In genomic region chr6:156169361-156169760, GRCh38 we compare ENCODE assay signal across 20 cellular contexts.
DNase-seq lines count a peak whose midpoint lies in the region; ATAC-seq, FAIRE-seq and TF ChIP-seq lines count a peak whose summit lies in the region.
"Had no signal": no experiment of that assay in that cellular context is flagged by ENCODE, and none has a peak within 500 bp of the region (broad histone marks: within the 10 kb centered on the region; RNA-seq: fewer than 3 reads in every experiment).

No MANE protein-coding gene starts in this region.

- H3K36me3 Mint-ChIP-seq in CD4-positive, alpha-beta T cell (ENCODE audit: low read depth) = no peaks in the 10 kb centered on the region
- H3K36me3 Mint-ChIP-seq: CD14-positive monocyte; CD8-positive, alpha-beta T cell; IgD-negative memory B cell had no signal

- FAIRE-seq in endothelial cell of umbilical vein (lab: Jason Lieb, UNC) = no peak
- FAIRE-seq: GM12891, GM18507, H54, HepG2 had no signal

- H3K4me3 Mint-ChIP-seq in CD4-positive, alpha-beta T cell = peak overlapping the region; percentile 47
- H3K4me3 Mint-ChIP-seq: CD14-positive monocyte; CD8-positive, alpha-beta T cell; GM23338; IgD-negative memory B cell had no signal

- no peaks in the 10 kb centered on the region for H3K27me3 Mint-ChIP-seq in CD4-positive, alpha-beta T cell
- H3K27me3 Mint-ChIP-seq: IgD-negative memory B cell had no signal

- H3K27me3 ChIP-seq in CD4-positive, alpha-beta T cell (ENCODE audit: control insufficient read depth, insufficient read depth, low read length) = no peaks in the 10 kb centered on the region
- H3K27me3 ChIP-seq in endothelial cell of umbilical vein (ENCODE audit: control insufficient read depth in 2 of 2, insufficient read depth in 2 of 2, low read length in 2 of 2) (no peaks in the 10 kb centered on the region), osteoblast (ENCODE audit: insufficient read depth, low read length) (no peaks in the 10 kb centered on the region)
- H3K27me3 ChIP-seq: BLaER1 had no signal

- H3K9me1 ChIP-seq in endothelial cell of umbilical vein (replicated peaks; ENCODE audit: control insufficient read depth, extremely low read depth, insufficient read depth, low read length) = no peaks in the 10 kb centered on the region

- H3K9me3 Mint-ChIP-seq in CD4-positive, alpha-beta T cell = no peaks in the 10 kb centered on the region
- H3K9me3 Mint-ChIP-seq: CD8-positive, alpha-beta T cell had no signal

- no peaks in the 10 kb centered on the region for H3K36me3 ChIP-seq in endothelial cell of umbilical vein (ENCODE audit: control insufficient read depth in 2 of 2, extremely low read depth in 1 of 2, insufficient read depth in 2 of 2, low read length in 2 of 2)
- H3K36me3 ChIP-seq in osteoblast (ENCODE audit: insufficient read depth, low read length) = no peaks in the 10 kb centered on the region
- H3K36me3 ChIP-seq: BLaER1 had no signal

- no peak overlapping the region for H3K9ac ChIP-seq in endothelial cell of umbilical vein (replicated peaks; ENCODE audit: extremely low read depth, insufficient read depth, low read length)
- H3K9ac ChIP-seq: BLaER1 had no signal

- no TSS peak for BruUV-seq in endothelial cell of umbilical vein (replicated peaks; lab: Mats Ljungman, UMichigan)

- H3K27ac ChIP-seq in CD4-positive, alpha-beta T cell (ENCODE audit: low read depth, low read length) = no peak overlapping the region
- no peak overlapping the region for H3K27ac ChIP-seq in endothelial cell of umbilical vein (ENCODE audit: insufficient read depth, low read depth, low read length)
- no peak overlapping the region for H3K27ac ChIP-seq in osteoblast (ENCODE audit: low read depth, low read length)
- H3K27ac ChIP-seq: BLaER1 had no signal

- DNase-seq in CD4-positive, alpha-beta T cell = no peak
- peak; percentile 28 for DNase-seq in M059J (ENCODE audit: low read depth)
- peak; percentile 69 for DNase-seq in endothelial cell of umbilical vein (ENCODE audit: low read depth, low spot score)
- DNase-seq in osteoblast (ENCODE audit: insufficient read length, low spot score, missing footprints) = peak; percentile 17
- DNase-seq in NCI-H128 (lab: John Stamatoyannopoulos, UW; ENCODE audit: unreplicated experiment) = no peak
- DNase-seq: 8988T; Calu3; CD8-positive, alpha-beta T cell; DMS79 treated with DMSO at 0.1 percent for 48 hours; EL had no signal

- H2AFZ ChIP-seq in endothelial cell of umbilical vein (ENCODE audit: low read depth, low read length) = no peak overlapping the region
- H2AFZ ChIP-seq in osteoblast (ENCODE audit: low read length) = no peak overlapping the region

- dilution Hi-C loops in endothelial cell of umbilical vein (cut with MboI; ENCODE audit: extremely low pct_ligation_motif_present, low sequenced_read_pairs) = no loop called here

- H3K9me3 ChIP-seq in CD4-positive, alpha-beta T cell (ENCODE audit: control insufficient read depth, low read length) = no peaks in the 10 kb centered on the region
- H3K9me3 ChIP-seq in endothelial cell of umbilical vein (replicated peaks; ENCODE audit: control insufficient read depth, insufficient read depth, low read length) (no peaks in the 10 kb centered on the region), osteoblast (ENCODE audit: low read depth, low read length) (no peaks in the 10 kb centered on the region)
- H3K9me3 ChIP-seq: BLaER1 had no signal

- H3K4me1 ChIP-seq in endothelial cell of umbilical vein (ENCODE audit: control insufficient read depth, extremely low read depth, insufficient read depth, low read length) = peaks cover 17% of the 10 kb centered on the region
- no peaks in the 10 kb centered on the region for H3K4me1 ChIP-seq in osteoblast (ENCODE audit: insufficient read depth, low read length)

- H3K4me1 Mint-ChIP-seq in CD4-positive, alpha-beta T cell (ENCODE audit: low read depth) = peaks cover 40% of the 10 kb centered on the region

- H3K4me3 ChIP-seq in endothelial cell of umbilical vein (replicated peaks in 1 of 3; ENCODE audit: insufficient read depth in 1 of 3, low read depth in 1 of 3, low read length in 3 of 3) (no peak overlapping the region), osteoblast (ENCODE audit: insufficient read depth, low read length) (no peak overlapping the region)
- H3K4me3 ChIP-seq: BLaER1, GM23338 had no signal

- H3K79me2 ChIP-seq in endothelial cell of umbilical vein (ENCODE audit: control insufficient read depth, insufficient read depth, low read length) = no peaks in the 10 kb centered on the region
- no peaks in the 10 kb centered on the region for H3K79me2 ChIP-seq in osteoblast (ENCODE audit: insufficient read depth, low read length)

- ATAC-seq in CD4-positive, alpha-beta T cell (ENCODE audit: poor library complexity) = no peak
- ATAC-seq in GM18861 (IDR thresholded peaks at IDR 0.05; ENCODE audit: unreplicated experiment) (no peak), HG02610 (IDR thresholded peaks at IDR 0.05; ENCODE audit: unreplicated experiment) (no peak)
- ATAC-seq: CD8-positive, alpha-beta T cell; GM23338; HepG2 had no signal

- no peak for TF ChIP-seq CTCF in CD4-positive, alpha-beta T cell (IDR thresholded peaks at IDR 0.05)
- TF ChIP-seq CTCF in endothelial cell of umbilical vein (IDR thresholded peaks at IDR 0.05; ENCODE audit: extremely low read depth in 1 of 2, insufficient read depth in 1 of 2, low read depth in 1 of 2, low read length in 2 of 2) (no peak), osteoblast (IDR thresholded peaks at IDR 0.05; ENCODE audit: extremely low read depth, low read depth, low read length) (no peak)

- POLR2A ChIA-PET in CD4-positive, alpha-beta T cell (lab: Charles Lee) = no interaction called here
- POLR2A ChIA-PET in endothelial cell of umbilical vein (lab: Charles Lee) = interaction anchor here (0.6 kb wide), 1 partner anchor 96 kb away, joined by 3 read pairs; no protein-coding TSS in a partner anchor

- intact Hi-C loops in CD4-positive, alpha-beta T cell (cut with DNase I, micrococcal nuclease) = loop anchor here in 1 of 2 experiments (5.0 kb wide), 1 partner anchor 228 kb away; no protein-coding TSS in a partner anchor
- intact Hi-C loops in endothelial cell of umbilical vein (cut with micrococcal nuclease) = loop anchor here (5.0 to 10.0 kb wide), 5 partner anchors 287 to 855 kb away; partner anchors contain the start of gene TFB1M

- peak overlapping the region; percentile 15 for H3K27ac Mint-ChIP-seq in CD4-positive, alpha-beta T cell
- H3K27ac Mint-ChIP-seq: CD14-positive monocyte; CD8-positive, alpha-beta T cell; GM23338; IgD-negative memory B cell had no signal

- no peak for TF ChIP-seq POLR2A in endothelial cell of umbilical vein (IDR thresholded peaks at IDR 0.05; ENCODE audit: low read depth, low read length)

- no peaks in the 10 kb centered on the region for H4K20me1 ChIP-seq in endothelial cell of umbilical vein (replicated peaks; ENCODE audit: control insufficient read depth, extremely low read depth, insufficient read depth, low read length)
- H4K20me1 ChIP-seq in osteoblast (ENCODE audit: insufficient read depth, low read length) = no peaks in the 10 kb centered on the region
- H4K20me1 ChIP-seq: BLaER1 had no signal

- CTCF ChIA-PET in CD4-positive, alpha-beta T cell (lab: Charles Lee) = no interaction called here
- CTCF ChIA-PET in endothelial cell of umbilical vein (lab: Charles Lee) = no interaction called here

- H3K4me2 ChIP-seq in endothelial cell of umbilical vein (ENCODE audit: insufficient read depth, low read length) = no peak overlapping the region
- no peak overlapping the region for H3K4me2 ChIP-seq in osteoblast (ENCODE audit: insufficient read depth, low read length)
- H3K4me2 ChIP-seq: BLaER1, GM23338 had no signal

TF ChIP-seq in endothelial cell of umbilical vein, 7 proteins besides CTCF, POLR2A, EP300 and RAD21:
- TF ChIP-seq POLR2AphosphoS5 (IDR thresholded peaks at IDR 0.05; ENCODE audit: insufficient read depth, low read depth, low read length) = no peak
- TF ChIP-seq GATA2 (IDR thresholded peaks at IDR 0.05; ENCODE audit: insufficient read depth, insufficient read length, low read depth, low read length) = no peak
- TF ChIP-seq JUN (IDR thresholded peaks at IDR 0.05; ENCODE audit: borderline replicate concordance, insufficient read depth, insufficient read length, low read depth) = no peak
- TF ChIP-seq FOS (IDR thresholded peaks at IDR 0.05; ENCODE audit: borderline replicate concordance, insufficient read depth, low read length) = no peak
- TF ChIP-seq MYC (IDR thresholded peaks at IDR 0.05; ENCODE audit: low read depth, low read length) = no peak
- TF ChIP-seq MAX (IDR thresholded peaks at IDR 0.05; ENCODE audit: insufficient read depth, insufficient read length) = no peak
- TF ChIP-seq EZH2 (IDR thresholded peaks at IDR 0.05; ENCODE audit: borderline replicate concordance, low read depth, low read length, severe bottlenecking) = no peak

Comparison
In these comparisons a context has a peak if more than half of its experiments do, and no peak if none do; other contexts are left out.
1. DNase-seq: peak in M059J (single experiment), endothelial cell of umbilical vein (single experiment) and osteoblast (single experiment); none in CD4-positive, alpha-beta T cell (0 of 10) and NCI-H128 (single experiment).